In genomic region chr2:226790006-226790405, GRCh38 we compare ENCODE assay signal across 2 cellular contexts.
TF ChIP-seq lines count a peak whose summit lies in the region.

No MANE protein-coding gene starts in this region.

TF ChIP-seq in A549, 52 proteins besides CTCF, POLR2A, EP300 and RAD21:
- TF ChIP-seq, protein P1, sequence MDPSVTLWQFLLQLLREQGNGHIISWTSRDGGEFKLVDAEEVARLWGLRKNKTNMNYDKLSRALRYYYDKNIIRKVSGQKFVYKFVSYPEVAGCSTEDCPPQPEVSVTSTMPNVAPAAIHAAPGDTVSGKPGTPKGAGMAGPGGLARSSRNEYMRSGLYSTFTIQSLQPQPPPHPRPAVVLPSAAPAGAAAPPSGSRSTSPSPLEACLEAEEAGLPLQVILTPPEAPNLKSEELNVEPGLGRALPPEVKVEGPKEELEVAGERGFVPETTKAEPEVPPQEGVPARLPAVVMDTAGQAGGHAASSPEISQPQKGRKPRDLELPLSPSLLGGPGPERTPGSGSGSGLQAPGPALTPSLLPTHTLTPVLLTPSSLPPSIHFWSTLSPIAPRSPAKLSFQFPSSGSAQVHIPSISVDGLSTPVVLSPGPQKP (IDR thresholded peaks at IDR 0.05; ENCODE audit: low read depth, low read length), result no peak
- TF ChIP-seq, protein P2, sequence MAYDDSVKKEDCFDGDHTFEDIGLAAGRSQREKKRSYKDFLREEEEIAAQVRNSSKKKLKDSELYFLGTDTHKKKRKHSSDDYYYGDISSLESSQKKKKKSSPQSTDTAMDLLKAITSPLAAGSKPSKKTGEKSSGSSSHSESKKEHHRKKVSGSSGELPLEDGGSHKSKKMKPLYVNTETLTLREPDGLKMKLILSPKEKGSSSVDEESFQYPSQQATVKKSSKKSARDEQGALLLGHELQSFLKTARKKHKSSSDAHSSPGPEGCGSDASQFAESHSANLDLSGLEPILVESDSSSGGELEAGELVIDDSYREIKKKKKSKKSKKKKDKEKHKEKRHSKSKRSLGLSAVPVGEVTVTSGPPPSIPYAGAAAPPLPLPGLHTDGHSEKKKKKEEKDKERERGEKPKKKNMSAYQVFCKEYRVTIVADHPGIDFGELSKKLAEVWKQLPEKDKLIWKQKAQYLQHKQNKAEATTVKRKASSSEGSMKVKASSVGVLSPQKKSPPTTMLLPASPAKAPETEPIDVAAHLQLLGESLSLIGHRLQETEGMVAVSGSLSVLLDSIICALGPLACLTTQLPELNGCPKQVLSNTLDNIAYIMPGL (CRISPR knock-in tag; IDR thresholded peaks at IDR 0.05; ENCODE audit: borderline replicate concordance), result no peak
- TF ChIP-seq HDAC2 (IDR thresholded peaks at IDR 0.05), result no peak
- TF ChIP-seq, protein P3, sequence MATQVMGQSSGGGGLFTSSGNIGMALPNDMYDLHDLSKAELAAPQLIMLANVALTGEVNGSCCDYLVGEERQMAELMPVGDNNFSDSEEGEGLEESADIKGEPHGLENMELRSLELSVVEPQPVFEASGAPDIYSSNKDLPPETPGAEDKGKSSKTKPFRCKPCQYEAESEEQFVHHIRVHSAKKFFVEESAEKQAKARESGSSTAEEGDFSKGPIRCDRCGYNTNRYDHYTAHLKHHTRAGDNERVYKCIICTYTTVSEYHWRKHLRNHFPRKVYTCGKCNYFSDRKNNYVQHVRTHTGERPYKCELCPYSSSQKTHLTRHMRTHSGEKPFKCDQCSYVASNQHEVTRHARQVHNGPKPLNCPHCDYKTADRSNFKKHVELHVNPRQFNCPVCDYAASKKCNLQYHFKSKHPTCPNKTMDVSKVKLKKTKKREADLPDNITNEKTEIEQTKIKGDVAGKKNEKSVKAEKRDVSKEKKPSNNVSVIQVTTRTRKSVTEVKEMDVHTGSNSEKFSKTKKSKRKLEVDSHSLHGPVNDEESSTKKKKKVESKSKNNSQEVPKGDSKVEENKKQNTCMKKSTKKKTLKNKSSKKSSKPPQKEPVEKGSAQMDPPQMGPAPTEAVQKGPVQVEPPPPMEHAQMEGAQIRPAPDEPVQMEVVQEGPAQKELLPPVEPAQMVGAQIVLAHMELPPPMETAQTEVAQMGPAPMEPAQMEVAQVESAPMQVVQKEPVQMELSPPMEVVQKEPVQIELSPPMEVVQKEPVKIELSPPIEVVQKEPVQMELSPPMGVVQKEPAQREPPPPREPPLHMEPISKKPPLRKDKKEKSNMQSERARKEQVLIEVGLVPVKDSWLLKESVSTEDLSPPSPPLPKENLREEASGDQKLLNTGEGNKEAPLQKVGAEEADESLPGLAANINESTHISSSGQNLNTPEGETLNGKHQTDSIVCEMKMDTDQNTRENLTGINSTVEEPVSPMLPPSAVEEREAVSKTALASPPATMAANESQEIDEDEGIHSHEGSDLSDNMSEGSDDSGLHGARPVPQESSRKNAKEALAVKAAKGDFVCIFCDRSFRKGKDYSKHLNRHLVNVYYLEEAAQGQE (IDR thresholded peaks at IDR 0.05), result peak; percentile 44; the same call in 1 of the 2 replicates
- no peak for TF ChIP-seq PHF8 (IDR thresholded peaks at IDR 0.05; ENCODE audit: borderline replicate concordance, low read depth)
TF ChIP-seq in A549: peak in this region for 1.

TF ChIP-seq in GM23338, 12 proteins besides CTCF, POLR2A, EP300 and RAD21:
- no peak for TF ChIP-seq POLR2AphosphoS5 (IDR thresholded peaks at IDR 0.05; ENCODE audit: low read depth)
